ENCODE assay signal across 8 cellular contexts in the genomic region with DNA sequence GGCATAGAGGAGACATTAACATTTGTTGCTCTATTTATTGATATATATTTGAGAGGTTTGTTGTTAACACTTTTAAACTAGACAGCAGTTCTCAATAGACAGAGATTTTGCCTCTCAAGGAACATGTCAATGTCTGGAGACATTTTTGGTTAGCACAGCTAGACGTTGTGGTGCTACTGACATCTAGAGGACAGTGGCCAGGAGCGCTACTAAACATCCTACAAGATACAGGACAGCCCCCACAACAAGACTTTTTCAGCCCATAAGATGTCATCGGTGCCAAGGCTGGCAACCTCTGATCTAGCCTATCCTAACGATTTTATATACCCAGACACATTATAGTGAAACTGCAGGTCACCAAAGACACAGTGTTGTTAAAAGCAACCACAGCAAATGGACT. TPM values are rescaled to one million over a fixed set of nuclear protein-coding genes. Genes with fewer than 3 reads are reported as not detected.
DNase-seq lines count a peak whose midpoint lies in the region; ATAC-seq, FAIRE-seq and TF ChIP-seq lines count a peak whose summit lies in the region.

No MANE protein-coding gene starts in this region.

- H3K4me3 ChIP-seq in A549 (no peak overlapping the region), cardiac fibroblast (replicated peaks in 1 of 2; ENCODE audit: low read depth in 2 of 2, low read length in 2 of 2) (no peak overlapping the region)

- DNase-seq in A549 (ENCODE audit: low read depth in 1 of 2, low spot score in 1 of 2) = peak in 1 of 2 experiments; percentile 35
- DNase-seq in cardiac fibroblast (ENCODE audit: low read depth in 2 of 2) = peak; percentile 58 to 66
- DNase-seq in sciatic nerve (ENCODE audit: low spot score) = no peak
- no peak for DNase-seq in ecto neural progenitor cell (ENCODE audit: low spot score)
- no peak for DNase-seq in NCI-H510A (lab: John Stamatoyannopoulos, UW)
- no peak for DNase-seq in activated T-cell treated with anti-CD3 and anti-CD28 coated beads, Interleukin-2, amount 50 U/mL, for 1 hour

- TF ChIP-seq CTCF in A549 (IDR thresholded peaks at IDR 0.05) (0 out of 3 replicates have a peak, but pooled peaks have one; percentile 15), cardiac fibroblast (IDR thresholded peaks at IDR 0.05; ENCODE audit: low read depth, low read length) (peak; percentile 62)

- ATAC-seq in A549 (peak; percentile 39 to 75; a peak in 4 of 6 replicates), GM18870 (IDR thresholded peaks at IDR 0.05; ENCODE audit: unreplicated experiment) (peak; percentile 53), HG03521 (IDR thresholded peaks at IDR 0.05; ENCODE audit: unreplicated experiment) (peak; percentile 40), sciatic nerve (peak; percentile 72)

- intact Hi-C loops in sciatic nerve (cut with DNase I) = no loop called here

- no peak overlapping the region for H3K4me2 ChIP-seq in A549

- no peaks in the 10 kb centered on the region for H3K4me1 ChIP-seq in A549

- no peaks in the 10 kb centered on the region for H3K9me3 ChIP-seq in A549

- no peak for FAIRE-seq in A549 (lab: Jason Lieb, UNC)

- 28% methylated on average over 4 of the region's 4 CpGs for WGBS in A549 (ENCODE audit: missing lambda C conversion rate)

- CTCF ChIA-PET in A549 (lab: Yijun Ruan, JAX) = no interaction called here

- no peak for TF ChIP-seq POLR2A in A549 (IDR thresholded peaks at IDR 0.05; ENCODE audit: low read length)

- TF ChIP-seq EP300 in A549 (IDR thresholded peaks at IDR 0.05) = no peak

- POLR2A ChIA-PET in A549 (lab: Yijun Ruan, JAX) = no interaction called here

- TF ChIP-seq RAD21 in A549 (conservative IDR thresholded peaks at IDR 0.05 in 1 of 2, IDR thresholded peaks at IDR 0.05 in 1 of 2) = peak; percentile 24 to 46; a peak in 3 of 5 replicates

- H3K27ac ChIP-seq in A549 = no peak overlapping the region

TF ChIP-seq in A549, 52 proteins besides CTCF, POLR2A, EP300 and RAD21:
- TF ChIP-seq ZFP36 (IDR thresholded peaks at IDR 0.05; ENCODE audit: borderline replicate concordance, partially characterized antibody) = no peak
- TF ChIP-seq SMC3 (IDR thresholded peaks at IDR 0.05) = 0 out of 3 replicates have a peak, but pooled peaks have one; percentile 10

RNA-seq across cellular contexts. Expression of gene CTSO, which starts 18.4 kb away (rescaled TPM):
- polyA plus RNA-seq in A549 (2011; rRNA removed) (1.7 and 2.0 TPM in 2 replicates), A549 (2017; fragmentation: RNase III; extraction: RNeasy Plus Mini Kit Qiagen cat#74134 plus additional on column Dnase treatment) (0.72 to 0.81 TPM (median 0.78 TPM) in 3 replicates)
- polyA plus RNA-seq in A549 (2012; cell fraction: cytosol; rRNA removed) = 0.11 and 0.12 TPM in 2 replicates
- polyA plus RNA-seq in A549 (2012; cell fraction: nucleus; rRNA removed) = 0.06 and 0.12 TPM in 2 replicates
- polyA minus RNA-seq in A549 (2011; rRNA and poly(A)+ RNA removed) = 0.19 and 0.37 TPM in 2 replicates
- 25.9 TPM for total RNA-seq in sciatic nerve

Comparison
In these comparisons a context has a peak if more than half of its experiments do, and no peak if none do; other contexts are left out.
1. DNase-seq: peak in cardiac fibroblast (2 of 2); none in sciatic nerve (single experiment), ecto neural progenitor cell (single experiment), NCI-H510A (single experiment) and activated T-cell treated with anti-CD3 and anti-CD28 coated beads, Interleukin-2, amount 50 U/mL, for 1 hour (single experiment).
2. Peak in every context shown above with its lines, with median percentiles within 50 percentile points of each other: ATAC-seq.